In the genomic region with DNA sequence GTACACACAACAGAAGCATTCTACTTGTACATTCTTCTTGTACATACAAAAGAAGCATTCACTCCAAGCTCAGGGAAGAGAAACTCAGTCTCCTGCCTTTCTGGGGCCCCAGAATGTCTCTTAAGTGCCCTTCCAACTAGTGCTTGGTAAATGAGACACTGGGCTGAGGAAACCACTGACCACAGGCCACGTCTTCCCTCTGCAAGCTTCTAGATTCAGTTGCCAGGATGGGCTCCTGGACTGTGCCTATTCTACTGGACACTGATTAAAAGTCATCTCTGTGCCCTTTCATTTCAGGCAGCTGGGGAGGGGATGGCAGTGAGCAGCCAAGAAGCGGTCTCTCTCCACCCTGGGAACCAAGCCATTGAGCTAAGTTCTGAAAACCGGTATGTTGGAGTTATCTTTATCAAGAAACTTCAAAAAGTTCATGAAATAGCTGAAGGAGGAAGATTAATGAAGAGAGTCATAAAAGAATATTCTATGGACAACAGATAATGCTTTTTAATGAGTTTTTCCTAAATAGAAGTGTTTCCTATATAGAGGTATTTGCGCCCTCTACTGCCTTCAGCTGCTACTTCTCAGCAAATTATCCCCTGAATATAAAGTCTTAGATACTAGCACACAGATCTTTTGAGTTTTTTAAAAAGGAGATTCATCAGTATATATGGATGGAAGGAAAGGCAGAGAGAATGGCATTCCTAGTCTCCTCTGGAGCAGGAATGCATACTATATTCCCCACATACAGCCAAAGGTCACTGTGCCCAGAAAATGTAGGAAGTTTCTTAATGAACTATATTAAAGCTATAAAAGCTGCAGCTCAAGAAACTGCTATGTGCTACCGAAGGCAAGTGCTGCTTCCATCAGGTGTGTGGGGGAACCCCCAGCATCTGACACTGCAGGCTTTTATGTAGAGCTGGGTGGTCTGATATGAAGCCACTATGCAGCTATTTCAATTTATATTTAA, we compare ENCODE assay signal across 8 cellular contexts. TPM values are rescaled to one million over a fixed set of nuclear protein-coding genes. Genes with fewer than 3 reads are reported as not detected.
DNase-seq lines count a peak whose midpoint lies in the region; ATAC-seq and TF ChIP-seq lines count a peak whose summit lies in the region.

No MANE protein-coding gene starts in this region.

- H3K4me3 ChIP-seq in AG10803 (ENCODE audit: low read length): no peak overlapping the region
- H3K4me3 ChIP-seq in uterus: no peak overlapping the region

- H3K27me3 ChIP-seq in uterus: no peaks in the 10 kb centered on the region

- intact Hi-C loops in uterus (cut with DNase I; ENCODE audit: low total_unique reads): no loop called here

- ATAC-seq in GM21390 (IDR thresholded peaks at IDR 0.05; ENCODE audit: unreplicated experiment): no peak
- ATAC-seq in HG03175 (IDR thresholded peaks at IDR 0.05; ENCODE audit: unreplicated experiment): no peak

- TF ChIP-seq CTCF in AG10803 (conservative IDR thresholded peaks at IDR 0.05; ENCODE audit: low read length) (peak; percentile 72), GM13977 (IDR thresholded peaks at IDR 0.05; ENCODE audit: extremely low read depth, insufficient read depth, missing control alignments) (peak; percentile 69), uterus (IDR thresholded peaks at IDR 0.05) (peak; percentile 38 to 55 (median 53))

- in situ Hi-C loops in GM13977 (cut with MboI; ENCODE audit: low pct_unique_long_range_greater_than_20kb, low sequenced_read_pairs, unreplicated experiment): loop anchor here (10.0 kb wide), 1 partner anchor 95 kb away; no protein-coding TSS in a partner anchor

- DNase-seq in AG10803 (ENCODE audit: low read depth): peak; percentile 70
- peak; percentile 50 for DNase-seq in GM13977 (ENCODE audit: low spot score)
- peak; percentile 26 for DNase-seq in UCSD-AML1 (lab: John Stamatoyannopoulos, UW; ENCODE audit: unreplicated experiment)
- DNase-seq in hippocampal formation (lab: John Stamatoyannopoulos, UW): peak; percentile 46 to 80
- DNase-seq in uterus: peak in 1 of 2 donors; percentile 39
- DNase-seq in HuH-7 (ENCODE audit: low spot score): no peak

- peaks cover 0 to 8% of the 10 kb centered on the region in 2 donors for H3K4me1 ChIP-seq in uterus

- H3K36me3 ChIP-seq in uterus: no peaks in the 10 kb centered on the region

- no peaks in the 10 kb centered on the region for H3K9me3 ChIP-seq in uterus

- H3K27ac ChIP-seq in uterus: no peak overlapping the region

- TF ChIP-seq POLR2A in uterus (IDR thresholded peaks at IDR 0.05): no peak

RNA-seq across cellular contexts. Expression of a gene that starts 8.4 kb away (rescaled TPM):
- total RNA-seq in uterus: 1 to 10 TPM in 1 of 4 donors, not detected in 3; 1.1 TPM

RNA-seq across cellular contexts. Expression of a gene that starts 23.0 kb away (rescaled TPM):
- 10 to 100 TPM; 13.5 to 27.4 (median 19.7) TPM for total RNA-seq in uterus

RNA-seq across cellular contexts. Expression of a gene that starts 41.6 kb away (rescaled TPM):
- 10 to 100 TPM in 2 of 4 donors, 1 to 10 TPM in 2; 6.9 to 25.3 (median 15.6) TPM for total RNA-seq in uterus

RNA-seq across cellular contexts. Expression of a gene that starts 44.9 kb away (rescaled TPM):
- 10 to 100 TPM in 3 of 4 donors, 1 to 10 TPM in 1; 7.7 to 38.2 (median 29.4) TPM for total RNA-seq in uterus
